Comparison of ENCODE assay signal across 8 cellular contexts in the genomic region with DNA sequence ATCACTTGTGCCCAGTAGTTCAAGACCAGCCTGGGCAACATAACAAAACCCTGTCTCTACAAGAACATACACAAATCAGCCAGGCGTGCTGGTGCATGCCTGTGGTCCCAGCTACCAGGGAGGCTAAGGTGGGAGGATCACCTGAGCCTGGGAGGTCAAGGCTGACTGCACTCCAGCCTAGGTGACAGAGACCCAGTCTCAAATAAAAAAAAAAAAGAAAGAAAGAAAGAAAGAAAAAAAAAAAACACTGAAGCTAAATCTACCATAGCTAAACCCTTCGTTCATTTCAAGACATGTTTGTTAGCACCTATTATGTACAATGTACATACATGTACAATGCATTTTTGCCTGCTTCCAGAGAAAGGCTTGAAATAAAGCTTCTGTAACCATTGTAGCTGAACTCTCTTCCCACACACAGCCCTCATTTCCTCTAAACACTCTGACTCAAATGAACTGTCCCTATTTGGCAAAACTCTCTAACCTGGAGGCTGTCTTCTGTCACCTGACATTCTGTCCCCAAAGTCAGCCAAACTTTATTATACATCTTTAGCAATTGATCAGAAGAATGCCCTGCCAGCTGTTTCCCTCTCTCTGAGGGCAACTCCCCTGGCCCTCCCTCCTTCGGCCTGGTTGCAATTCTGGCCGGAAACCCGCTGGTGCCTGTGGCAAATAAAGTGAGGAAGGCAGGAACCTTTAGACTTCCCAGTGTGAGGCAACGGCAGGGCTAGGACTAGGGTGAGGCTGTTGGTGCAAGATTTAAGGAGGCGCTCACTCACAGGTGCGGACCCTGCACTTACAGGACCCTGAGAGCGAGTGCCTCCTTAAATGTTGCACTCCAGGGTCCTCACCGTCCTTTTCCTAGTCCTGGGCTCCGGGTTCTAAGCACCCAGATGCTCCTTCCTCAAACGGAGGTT. TPM values are rescaled to one million over a fixed set of nuclear protein-coding genes. Genes with fewer than 3 reads are reported as not detected.
DNase-seq lines count a peak whose midpoint lies in the region; ATAC-seq and TF ChIP-seq lines count a peak whose summit lies in the region.

No MANE protein-coding gene starts in this region.

- no peaks in the 10 kb centered on the region for H3K27me3 ChIP-seq in uterus

- peaks cover 17% of the 10 kb centered on the region for H3K4me1 Mint-ChIP-seq in nephron

- TF ChIP-seq POLR2A in uterus (IDR thresholded peaks at IDR 0.05) = no peak

- CTCF ChIA-PET in GM10248 (lab: Yijun Ruan, JAX) (interaction anchor here (0.8 to 11.9 kb wide), 7 partner anchors 8 to 88 kb away, joined by 3 to 340 read pairs (median 5); partner anchors contain the start of gene ZNF575), HEK293T (lab: Yijun Ruan, JAX) (interaction anchor here (1.0 to 1.6 kb wide), 3 partner anchors 69 to 93 kb away, joined by 3 to 6 read pairs (median 4); no protein-coding TSS in a partner anchor)

- peak overlapping the region; percentile 26 to 86 (median 36) for H3K27ac Mint-ChIP-seq in nephron

- no peaks in the 10 kb centered on the region for H3K36me3 Mint-ChIP-seq in nephron (ENCODE audit: low read depth)

- no peaks in the 10 kb centered on the region for H3K4me1 ChIP-seq in uterus

- H3K9me3 ChIP-seq in uterus = no peaks in the 10 kb centered on the region

- POLR2A ChIA-PET in GM10248 (lab: Yijun Ruan, JAX) (interaction anchor here (0.6 kb wide), 1 partner anchor 480 kb away, joined by 3 read pairs; no protein-coding TSS in a partner anchor), HEK293T (lab: Yijun Ruan, JAX) (no interaction called here)

- intact Hi-C loops in uterus (cut with DNase I; ENCODE audit: low total_unique reads) = no loop called here

- TF ChIP-seq CTCF in GM10248 (IDR thresholded peaks at IDR 0.05; ENCODE audit: control extremely low read depth, extremely low read depth, low read depth, missing control alignments) (no peak), fibroblast of the aortic adventitia (IDR thresholded peaks at IDR 0.05; ENCODE audit: insufficient read depth, low read length) (no peak), nephron (IDR thresholded peaks at IDR 0.05; ENCODE audit: unreplicated experiment in 3 of 3) (no peak), uterus (IDR thresholded peaks at IDR 0.05) (no peak)

- ATAC-seq in HG02938 (IDR thresholded peaks at IDR 0.05; ENCODE audit: unreplicated experiment) = no peak

- peak overlapping the region; percentile 90 to 94 (median 94) for H3K4me3 Mint-ChIP-seq in nephron

- peak overlapping the region; percentile 82 to 84 for H3K27ac ChIP-seq in uterus

- no peaks in the 10 kb centered on the region for H3K27me3 Mint-ChIP-seq in nephron (ENCODE audit: low read depth)

- H3K36me3 ChIP-seq in uterus = no peaks in the 10 kb centered on the region

- in situ Hi-C loops in KBM-7 (cut with MboI; ENCODE audit: low pct_unique_long_range_greater_than_20kb, low sequenced_read_pairs) = no loop called here

- H3K4me3 ChIP-seq in fibroblast of the aortic adventitia (ENCODE audit: low read depth, low read length) (peak overlapping the region; percentile 91), uterus (peak overlapping the region; percentile 68 to 90)

- H3K9me3 Mint-ChIP-seq in nephron = no peaks in the 10 kb centered on the region

- DNase-seq in GM10248 (ENCODE audit: extremely low spot score) (peak; percentile 63), KBM-7 (peak; percentile 92), fibroblast of the aortic adventitia (ENCODE audit: low read depth) (peak; percentile 61), uterus (peak; percentile 43 to 50), HEK293T (ENCODE audit: extremely low spot score) (no peak)
- DNase-seq in activated CD8-positive, alpha-beta memory T cell treated with anti-CD3 and anti-CD28 coated beads, Interleukin-2, amount 50 U/mL, for 48 hours = peak; percentile 64

TF ChIP-seq in HEK293T, 16 proteins besides CTCF, POLR2A, EP300 and RAD21:
- TF ChIP-seq ZNF384 (IDR thresholded peaks at IDR 0.05) (no peak), L3MBTL2 (conservative IDR thresholded peaks at IDR 0.05) (no peak), ELF4 (IDR thresholded peaks at IDR 0.05) (no peak), FOXK2 (IDR thresholded peaks at IDR 0.05) (no peak), CTBP1 (IDR thresholded peaks at IDR 0.05; ENCODE audit: borderline replicate concordance) (no peak), HDGF (IDR thresholded peaks at IDR 0.05; ENCODE audit: borderline replicate concordance) (no peak), BHLHE40 (IDR thresholded peaks at IDR 0.05; ENCODE audit: borderline replicate concordance) (no peak), FOXA1 (IDR thresholded peaks at IDR 0.05) (no peak), ARNT (IDR thresholded peaks at IDR 0.05) (no peak), SP1 (IDR thresholded peaks at IDR 0.05) (no peak)
TF ChIP-seq in HEK293T: peak in this region for 0.

RNA-seq across cellular contexts. Expression of gene ETHE1, which starts 1.8 kb away (rescaled TPM):
- total RNA-seq in fibroblast of the aortic adventitia (ENCODE audit: low replicate concordance) (11.3 and 78.2 TPM in 2 replicates), uterus (10 to 100 TPM in 2 of 4 donors, 1 to 10 TPM in 1, under 1 TPM in 1; 0.77 to 29.0 (median 12.5) TPM)

RNA-seq across cellular contexts. Expression of gene ZNF575, which starts 7.8 kb away (rescaled TPM):
- total RNA-seq in fibroblast of the aortic adventitia (ENCODE audit: low replicate concordance) (0.63 TPM in 1 of 2 replicates, not detected in the other), uterus (1 to 10 TPM in 1 of 4 donors, under 1 TPM in 1, not detected in 2; 0.21 to 2.8 TPM)

RNA-seq across cellular contexts. Expression of gene PHLDB3, which starts 20.6 kb away (rescaled TPM):
- total RNA-seq in fibroblast of the aortic adventitia (ENCODE audit: low replicate concordance) (8.0 and 11.4 TPM in 2 replicates), uterus (10 to 100 TPM in 2 of 4 donors, under 1 TPM in 2; 0.51 to 27.1 (median 6.1) TPM)

RNA-seq across cellular contexts. Expression of gene XRCC1, which starts 50.1 kb away (rescaled TPM):
- total RNA-seq in fibroblast of the aortic adventitia (ENCODE audit: low replicate concordance) (23.5 and 32.9 TPM in 2 replicates), uterus (10 to 100 TPM; 22.7 to 53.2 (median 30.7) TPM)

RNA-seq across cellular contexts. Expression of gene PINLYP, which starts 50.4 kb away (rescaled TPM):
- total RNA-seq in fibroblast of the aortic adventitia (ENCODE audit: low replicate concordance) (6.4 and 7.4 TPM in 2 replicates), uterus (10 to 100 TPM in 3 of 4 donors, 1 to 10 TPM in 1; 4.6 to 46.5 (median 10.3) TPM)
